16 cellular contexts compared by ENCODE assay signal in the genomic region with DNA sequence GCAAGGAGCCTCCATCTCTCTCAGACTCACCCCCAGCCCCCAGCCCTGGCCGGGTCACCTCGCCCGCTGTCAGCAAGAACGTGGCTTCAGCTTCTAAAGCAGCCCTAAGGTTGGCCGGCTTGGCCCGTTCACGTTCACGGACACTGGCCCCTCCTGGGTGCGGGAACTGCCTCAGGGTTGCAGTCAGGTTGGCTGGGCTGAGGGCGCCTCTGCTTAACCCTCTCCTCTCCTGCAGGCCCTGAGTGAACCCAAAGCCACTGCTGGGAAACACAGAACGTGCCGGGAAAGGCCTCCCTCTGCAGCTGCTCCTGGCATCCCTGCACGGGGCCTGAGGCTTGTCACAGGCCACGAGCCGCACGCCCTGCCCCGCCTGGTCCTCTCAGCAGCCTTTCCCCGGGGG. TPM values are rescaled to one million over a fixed set of nuclear protein-coding genes. Genes with fewer than 3 reads are reported as not detected.
A peak's percentile ranks its signal among the peaks of the same experiment; 100 is the strongest.
DNase-seq lines count a peak whose midpoint lies in the region; ATAC-seq and TF ChIP-seq lines count a peak whose summit lies in the region.
"Had no signal": no experiment of that assay in that cellular context is flagged by ENCODE, and none has a peak within 500 bp of the region (broad histone marks: within the 10 kb centered on the region; RNA-seq: fewer than 3 reads in every experiment).

No MANE protein-coding gene starts in this region.

- no peak overlapping the region for H3K4me3 ChIP-seq in H7 (ENCODE audit: insufficient read depth, low read depth, low read length)
- no peak overlapping the region for H3K4me3 ChIP-seq in RWPE2 (ENCODE audit: severe bottlenecking)

- DNase-seq in H7 (peak; percentile 85), RWPE2 (ENCODE audit: low spot score) (no peak), iPS-NIHi7 (ENCODE audit: extremely low spot score) (peak; percentile 35), A172 (ENCODE audit: low spot score) (no peak), Right ventricle myocardium inferior (ENCODE audit: missing footprints) (no peak)
- no peak for DNase-seq in stimulated activated effector memory CD8-positive, alpha-beta T cell treated with anti-CD3 and anti-CD28 coated beads, Interleukin-12 subunit alpha, Interleukin-12 subunit beta, amount 100 ng/mL, for 72 hours (ENCODE audit: low spot score in 2 of 2)
- DNase-seq: CD4-positive, CD25-positive, alpha-beta regulatory T cell; COR-L47; NCI-H1048; NCI-H1436 treated with DMSO at 0.1 percent for 48 hours; NCI-H2029 treated with DMSO at 0.1 percent for 48 hours; NCI-H446 treated with DMSO at 0.1 percent for 48 hours; SHP77 treated with DMSO at 0.1 percent for 48 hours; T-cell had no signal

- ATAC-seq in RWPE2 (ENCODE audit: low read depth) = 0 out of 3 replicates have a peak, but pooled peaks have one; percentile 30
- no peak for ATAC-seq in stimulated activated effector memory CD8-positive, alpha-beta T cell treated with anti-CD3 and anti-CD28 coated beads, Interleukin-12 subunit alpha, Interleukin-12 subunit beta, amount 100 ng/mL, for 72 hours
- no peak for ATAC-seq in HG03342 (IDR thresholded peaks at IDR 0.05; ENCODE audit: unreplicated experiment)
- ATAC-seq in Right ventricle myocardium inferior = no peak
- ATAC-seq: SK-N-SH treated with all-trans-retinoic acid at 6 μM for 48 hours, T-cell had no signal

- intact Hi-C loops in Right ventricle myocardium inferior (cut with DNase I) = no loop called here

- TF ChIP-seq CTCF in RWPE2 (IDR thresholded peaks at IDR 0.05; ENCODE audit: poor library complexity, severe bottlenecking) = no peak

- H3K9me3 ChIP-seq in RWPE2 (ENCODE audit: severe bottlenecking) = no peaks in the 10 kb centered on the region

- no peaks in the 10 kb centered on the region for H3K4me1 ChIP-seq in RWPE2 (ENCODE audit: insufficient read depth, poor library complexity, severe bottlenecking)

- H3K27ac ChIP-seq in RWPE2 (ENCODE audit: poor library complexity, severe bottlenecking) = no peak overlapping the region

- no peaks in the 10 kb centered on the region for H3K9me3 Mint-ChIP-seq in stimulated activated effector memory CD8-positive, alpha-beta T cell treated with anti-CD3 and anti-CD28 coated beads, Interleukin-12 subunit alpha, Interleukin-12 subunit beta, amount 100 ng/mL, for 72 hours
- H3K9me3 Mint-ChIP-seq: CD4-positive, CD25-positive, alpha-beta regulatory T cell; T-cell had no signal

- H3K4me3 Mint-ChIP-seq in stimulated activated effector memory CD8-positive, alpha-beta T cell treated with anti-CD3 and anti-CD28 coated beads, Interleukin-12 subunit alpha, Interleukin-12 subunit beta, amount 100 ng/mL, for 72 hours = no peak overlapping the region
- H3K4me3 Mint-ChIP-seq: CD4-positive, CD25-positive, alpha-beta regulatory T cell; T-cell had no signal

- no peaks in the 10 kb centered on the region for H3K36me3 Mint-ChIP-seq in stimulated activated effector memory CD8-positive, alpha-beta T cell treated with anti-CD3 and anti-CD28 coated beads, Interleukin-12 subunit alpha, Interleukin-12 subunit beta, amount 100 ng/mL, for 72 hours
- H3K36me3 Mint-ChIP-seq: CD4-positive, CD25-positive, alpha-beta regulatory T cell; T-cell had no signal

- no peaks in the 10 kb centered on the region for H3K36me3 ChIP-seq in H7 (replicated peaks; ENCODE audit: control insufficient read depth, insufficient read depth, low read length)
- H3K36me3 ChIP-seq in RWPE2 (ENCODE audit: low read depth) = no peaks in the 10 kb centered on the region

- H3K4me1 Mint-ChIP-seq in stimulated activated effector memory CD8-positive, alpha-beta T cell treated with anti-CD3 and anti-CD28 coated beads, Interleukin-12 subunit alpha, Interleukin-12 subunit beta, amount 100 ng/mL, for 72 hours = no peaks in the 10 kb centered on the region
- H3K4me1 Mint-ChIP-seq: CD4-positive, CD25-positive, alpha-beta regulatory T cell; T-cell had no signal

- H3K27me3 ChIP-seq in H7 (ENCODE audit: control insufficient read depth, insufficient read depth, low read length) (no peaks in the 10 kb centered on the region), RWPE2 (ENCODE audit: insufficient read depth, poor library complexity, severe bottlenecking) (no peaks in the 10 kb centered on the region)

- H3K27ac Mint-ChIP-seq in stimulated activated effector memory CD8-positive, alpha-beta T cell treated with anti-CD3 and anti-CD28 coated beads, Interleukin-12 subunit alpha, Interleukin-12 subunit beta, amount 100 ng/mL, for 72 hours = peak overlapping the region; percentile 37
- H3K27ac Mint-ChIP-seq: CD4-positive, CD25-positive, alpha-beta regulatory T cell; T-cell had no signal

RNA-seq across cellular contexts. Expression of a gene that starts 40.1 kb away (rescaled TPM):
- 74.6 and 77.0 TPM in 2 replicates for total RNA-seq in H7 (2014; rRNA removed; shearing (Covaris generic))
- 113 and 145 TPM in 2 replicates for total RNA-seq in A172 (2014; rRNA removed; shearing (Covaris generic))
- total RNA-seq in Right ventricle myocardium inferior = 119 TPM

Comparison
In these comparisons a context has a peak if more than half of its experiments do, and no peak if none do; other contexts are left out.
1. DNase-seq: peak in H7 (single experiment) and iPS-NIHi7 (single experiment); none in RWPE2 (single experiment), stimulated activated effector memory CD8-positive, alpha-beta T cell treated with anti-CD3 and anti-CD28 coated beads, Interleukin-12 subunit alpha, Interleukin-12 subunit beta, amount 100 ng/mL, for 72 hours (0 of 2), A172 (single experiment) and Right ventricle myocardium inferior (single experiment).